In genomic region chr17:17748604-17749003, GRCh38 we compare ENCODE assay signal across 14 cellular contexts.
A peak's percentile ranks its signal among the peaks of the same experiment; 100 is the strongest.
DNase-seq lines count a peak whose midpoint lies in the region; ATAC-seq, FAIRE-seq and TF ChIP-seq lines count a peak whose summit lies in the region.
"Had no signal": no experiment of that assay in that cellular context is flagged by ENCODE, and none has a peak within 500 bp of the region (broad histone marks: within the 10 kb centered on the region; RNA-seq: fewer than 3 reads in every experiment).

No MANE protein-coding gene starts in this region.

- H3K27me3 ChIP-seq in CD4-positive, alpha-beta T cell (ENCODE audit: control insufficient read depth, insufficient read depth, low read length), result no peaks in the 10 kb centered on the region

- peaks cover 52% of the 10 kb centered on the region for H3K4me1 Mint-ChIP-seq in CD4-positive, alpha-beta T cell (ENCODE audit: low read depth)
- peaks cover 57% of the 10 kb centered on the region for H3K4me1 Mint-ChIP-seq in mesothelial cell of epicardium

- H3K4me3 Mint-ChIP-seq in CD4-positive, alpha-beta T cell, result no peak overlapping the region
- H3K4me3 Mint-ChIP-seq in mesothelial cell of epicardium, result no peak overlapping the region
- H3K4me3 Mint-ChIP-seq: activated naive CD8-positive, alpha-beta T cell treated with anti-CD3 and anti-CD28 coated beads, Interleukin-2, amount 10 ng/mL, durations not matched to agents 7 days and 5 days had no signal

- H3K36me3 ChIP-seq in mucosa of descending colon (ENCODE audit: low read depth), result no peaks in the 10 kb centered on the region

- ATAC-seq in CD4-positive, alpha-beta T cell (ENCODE audit: poor library complexity), result no peak
- no peak for ATAC-seq in GM18520 (IDR thresholded peaks at IDR 0.05; ENCODE audit: unreplicated experiment)
- ATAC-seq in mucosa of descending colon, result no peak
- ATAC-seq: PC-3 had no signal

- DNase-seq in CD4-positive, alpha-beta T cell, result no peak
- no peak for DNase-seq in mesothelial cell of epicardium (ENCODE audit: low spot score in 2 of 2, unreplicated experiment in 2 of 2)
- no peak for DNase-seq in HUDEP-2 (lab: John Stamatoyannopoulos, UW; ENCODE audit: unreplicated experiment in 76 of 76)
- DNase-seq in RCC 7860 (ENCODE audit: low spot score), result no peak
- no peak for DNase-seq in mucosa of descending colon
- DNase-seq: activated naive CD8-positive, alpha-beta T cell treated with anti-CD3 and anti-CD28 coated beads, Interleukin-2, amount 10 ng/mL, durations not matched to agents 7 days and 5 days; cerebellar nuclear complex; KG1; NCI-H1417 treated with DMSO at 0.1 percent for 48 hours; PC-3 had no signal

- intact Hi-C loops in CD4-positive, alpha-beta T cell (cut with DNase I, micrococcal nuclease), result no loop called here
- intact Hi-C loops in mucosa of descending colon (cut with DNase I, micrococcal nuclease), result no loop called here

- CTCF ChIA-PET in CD4-positive, alpha-beta T cell (lab: Charles Lee), result interaction anchor here (1.1 to 1.9 kb wide), 2 partner anchors 35 to 111 kb away, joined by 3 to 8 read pairs; no protein-coding TSS in a partner anchor

- peaks cover 15% of the 10 kb centered on the region for H3K4me1 ChIP-seq in mucosa of descending colon (ENCODE audit: low read depth)

- H3K27ac Mint-ChIP-seq in CD4-positive, alpha-beta T cell, result peak overlapping the region; percentile 59
- peak overlapping the region; percentile 9 for H3K27ac Mint-ChIP-seq in mesothelial cell of epicardium

- FAIRE-seq in RCC 7860 (lab: Jason Lieb, UNC), result no peak

- POLR2A ChIA-PET in CD4-positive, alpha-beta T cell (lab: Charles Lee), result no interaction called here

- no peaks in the 10 kb centered on the region for H3K9me3 ChIP-seq in CD4-positive, alpha-beta T cell (ENCODE audit: control insufficient read depth, low read length)
- no peaks in the 10 kb centered on the region for H3K9me3 ChIP-seq in mucosa of descending colon

- TF ChIP-seq CTCF in CD4-positive, alpha-beta T cell (IDR thresholded peaks at IDR 0.05), result no peak
- TF ChIP-seq CTCF in GM12875 (IDR thresholded peaks at IDR 0.05; ENCODE audit: borderline replicate concordance, insufficient read depth, low read depth, low read length), result no peak
- no peak for TF ChIP-seq CTCF in mesothelial cell of epicardium (IDR thresholded peaks at IDR 0.05; ENCODE audit: unreplicated experiment)
- TF ChIP-seq CTCF in mucosa of descending colon (IDR thresholded peaks at IDR 0.05), result no peak

- H3K27me3 Mint-ChIP-seq in CD4-positive, alpha-beta T cell, result no peaks in the 10 kb centered on the region
- no peaks in the 10 kb centered on the region for H3K27me3 Mint-ChIP-seq in mesothelial cell of epicardium (ENCODE audit: low read depth)
- H3K27me3 Mint-ChIP-seq: activated naive CD8-positive, alpha-beta T cell treated with anti-CD3 and anti-CD28 coated beads, Interleukin-2, amount 10 ng/mL, durations not matched to agents 7 days and 5 days had no signal

- peak overlapping the region; percentile 31 for H3K27ac ChIP-seq in CD4-positive, alpha-beta T cell (ENCODE audit: low read depth, low read length)
- H3K27ac ChIP-seq in angular gyrus (ENCODE audit: low read depth, low read length), result peak overlapping the region; percentile 75
- H3K27ac ChIP-seq: C4-2B had no signal

- H3K4me3 ChIP-seq in GM12875 (ENCODE audit: low read depth, low read length) (peak overlapping the region; percentile 38), mucosa of descending colon (no peak overlapping the region)

- no peaks in the 10 kb centered on the region for H3K9me3 Mint-ChIP-seq in CD4-positive, alpha-beta T cell
- H3K9me3 Mint-ChIP-seq in mesothelial cell of epicardium, result no peaks in the 10 kb centered on the region
- H3K9me3 Mint-ChIP-seq: activated naive CD8-positive, alpha-beta T cell treated with anti-CD3 and anti-CD28 coated beads, Interleukin-2, amount 10 ng/mL, durations not matched to agents 7 days and 5 days had no signal

- H3K36me3 Mint-ChIP-seq in CD4-positive, alpha-beta T cell (ENCODE audit: low read depth), result no peaks in the 10 kb centered on the region
- no peaks in the 10 kb centered on the region for H3K36me3 Mint-ChIP-seq in mesothelial cell of epicardium
